In the genomic region with DNA sequence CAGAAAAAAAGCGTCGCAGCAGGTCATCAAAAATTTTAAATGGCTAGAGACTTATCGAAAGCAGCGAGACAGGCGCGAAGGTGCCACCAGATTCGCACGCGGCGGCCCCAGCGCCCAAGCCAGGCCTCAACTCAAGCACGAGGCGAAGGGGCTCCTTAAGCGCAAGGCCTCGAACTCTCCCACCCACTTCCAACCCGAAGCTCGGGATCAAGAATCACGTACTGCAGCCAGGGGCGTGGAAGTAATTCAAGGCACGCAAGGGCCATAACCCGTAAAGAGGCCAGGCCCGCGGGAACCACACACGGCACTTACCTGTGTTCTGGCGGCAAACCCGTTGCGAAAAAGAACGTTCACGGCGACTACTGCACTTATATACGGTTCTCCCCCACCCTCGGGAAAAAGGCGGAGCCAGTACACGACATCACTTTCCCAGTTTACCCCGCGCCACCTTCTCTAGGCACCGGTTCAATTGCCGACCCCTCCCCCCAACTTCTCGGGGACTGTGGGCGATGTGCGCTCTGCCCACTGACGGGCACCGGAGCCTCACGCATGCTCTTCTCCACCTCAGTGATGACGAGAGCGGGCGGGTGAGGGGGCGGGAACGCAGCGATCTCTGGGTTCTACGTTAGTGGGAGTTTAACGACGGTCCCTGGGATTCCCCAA, we compare ENCODE assay signal across 8 cellular contexts. TPM values are rescaled to one million over a fixed set of nuclear protein-coding genes. Genes with fewer than 3 reads are reported as not detected.
A peak's percentile ranks its signal among the peaks of the same experiment; 100 is the strongest.
DNase-seq lines count a peak whose midpoint lies in the region; ATAC-seq, FAIRE-seq and TF ChIP-seq lines count a peak whose summit lies in the region.

EEF1A1 (minus strand) TSS at position 345 of the 663 bp plus-strand sequence. CDS start 1,006 bp downstream, outside the sequence.

- DNase-seq in GM12891 (ENCODE audit: insufficient read length, low spot score) (peak; percentile 67), NCI-H146 (lab: John Stamatoyannopoulos, UW) (peak; percentile 99), amniotic epithelial cell (ENCODE audit: low read depth) (peak; percentile 100), heart right ventricle (peak; percentile 97 to 98), posterior vena cava (ENCODE audit: low spot score) (peak; percentile 100), upper lobe of right lung (peak; percentile 100)

- H3K9me3 ChIP-seq in heart right ventricle (no peaks in the 10 kb centered on the region), upper lobe of right lung (no peaks in the 10 kb centered on the region)

- peaks cover 0 to 7% (median 0%) of the 10 kb centered on the region in 7 donors for H3K27me3 ChIP-seq in heart right ventricle
- no peaks in the 10 kb centered on the region for H3K27me3 ChIP-seq in upper lobe of right lung

- WGBS in heart right ventricle, 2 donors, result 1% methylated on average over 53 of the region's 53 CpGs

- H3K4me1 ChIP-seq in heart right ventricle (peaks cover 0 to 63% (median 40%) of the 10 kb centered on the region in 9 donors), upper lobe of right lung (peaks cover 46% of the 10 kb centered on the region)

- TF ChIP-seq CTCF in heart right ventricle (IDR thresholded peaks at IDR 0.05) (no peak), upper lobe of right lung (IDR thresholded peaks at IDR 0.05) (no peak)

- ATAC-seq in HG02840 (IDR thresholded peaks at IDR 0.05; ENCODE audit: low FRiP score, unreplicated experiment) (peak; percentile 62), heart right ventricle (peak; percentile 90 to 96 (median 93)), upper lobe of right lung (peak; percentile 92)

- H3K36me3 ChIP-seq in heart right ventricle, result peaks cover 0 to 45% (median 28%) of the 10 kb centered on the region in 9 donors
- peaks cover 44% of the 10 kb centered on the region for H3K36me3 ChIP-seq in upper lobe of right lung

- FAIRE-seq in GM12891 (lab: Jason Lieb, UNC), result peak; percentile 95

- H3K4me3 ChIP-seq in heart right ventricle (peak within 1 kb of the TSS; percentile 60 to 93 (median 80)), upper lobe of right lung (peak within 1 kb of the TSS; percentile 99)

- H3K27ac ChIP-seq in heart right ventricle (peak within 1 kb of the TSS; percentile 93 to 100 (median 98)), upper lobe of right lung (peak within 1 kb of the TSS; percentile 100)

- peak; percentile 100 for TF ChIP-seq POLR2A in GM12891 (IDR thresholded peaks at IDR 0.05; ENCODE audit: low read depth, low read length)

- intact Hi-C loops in T-helper 1 cell treated with Interleukin-12 subunit alpha and Interleukin-12 subunit beta and Interleukin-4 antibody, amounts not matched to agents 30 ng/mL and 1 ng/mL, for 36 hours (cut with micrococcal nuclease), result loop anchor here (1.0 to 10.0 kb wide), 13 partner anchors 59 to 1976 kb away; partner anchors contain the start of genes CGAS, COL12A1, COX7A2 and KCNQ5
- intact Hi-C loops in heart right ventricle (cut with DNase I) (loop anchor here in 6 of 10 donors (1.0 to 10.0 kb wide), 6 partner anchors 46 to 66 kb away; no protein-coding TSS in a partner anchor), posterior vena cava (cut with DNase I) (loop anchor here (2.0 to 5.0 kb wide), 2 partner anchors 56 to 60 kb away; no protein-coding TSS in a partner anchor), upper lobe of right lung (cut with DNase I) (no loop called here)

TF ChIP-seq in GM12891, 5 proteins besides CTCF, POLR2A, EP300 and RAD21:
- TF ChIP-seq PAX5 (IDR thresholded peaks at IDR 0.05; ENCODE audit: insufficient read depth, low read length, severe bottlenecking), result peak; percentile 70
- peak; percentile 99 for TF ChIP-seq POU2F2 (IDR thresholded peaks at IDR 0.05; ENCODE audit: low read depth, low read length)
- no peak for TF ChIP-seq SPI1 (IDR thresholded peaks at IDR 0.05; ENCODE audit: low read depth, low read length)
- TF ChIP-seq TAF1 (IDR thresholded peaks at IDR 0.05; ENCODE audit: low read depth, low read length), result peak; percentile 99
- TF ChIP-seq POLR2AphosphoS5 (IDR thresholded peaks at IDR 0.05; ENCODE audit: low read depth, low read length), result peak; percentile 100

RNA-seq across cellular contexts. Expression of gene EEF1A1, which starts in this region (rescaled TPM):
- 18,401 TPM for polyA plus RNA-seq in GM12891 (2012; ENCODE audit: low read depth, missing spikeins)
- total RNA-seq in T-helper 1 cell treated with Interleukin-12 subunit alpha and Interleukin-12 subunit beta and Interleukin-4 antibody, amounts not matched to agents 30 ng/mL and 1 ng/mL, for 36 hours, result 7,103 and 7,206 TPM in 2 replicates
- total RNA-seq in heart right ventricle (1,000 to 10,000 TPM in 9 of 10 donors, 100 to 1,000 TPM in 1; 988 to 2,538 (median 1,481) TPM), posterior vena cava (1,000 to 10,000 TPM; 7,949 to 8,333 TPM), upper lobe of right lung (9,028 TPM)
- polyA plus RNA-seq in heart right ventricle, result 1,000 to 10,000 TPM; 1,651 to 3,224 TPM

Comparison
In these comparisons a context has a peak if more than half of its experiments do, and no peak if none do; other contexts are left out.
1. Peak in every context shown above with its lines: DNase-seq, ATAC-seq, H3K4me3 ChIP-seq and H3K27ac ChIP-seq.